Comparison of ENCODE assay signal across 1 cellular context in genomic region chr13:47503468-47503867, GRCh38.
TF ChIP-seq lines count a peak whose summit lies in the region.

No MANE protein-coding gene starts in this region.

TF ChIP-seq in GM23338, 12 proteins besides CTCF, POLR2A, EP300 and RAD21:
- TF ChIP-seq ZNF462 (CRISPR knock-in tag; IDR thresholded peaks at IDR 0.05) (no peak), REST (IDR thresholded peaks at IDR 0.05; ENCODE audit: unreplicated experiment) (no peak), CREB1 (CRISPR knock-in tag; IDR thresholded peaks at IDR 0.05; ENCODE audit: low read depth) (no peak), JUNB (IDR thresholded peaks at IDR 0.05; ENCODE audit: unreplicated experiment) (no peak), ZNF114 (CRISPR knock-in tag; IDR thresholded peaks at IDR 0.05) (no peak), ETS1 (IDR thresholded peaks at IDR 0.05) (no peak), ZNF331 (CRISPR knock-in tag; IDR thresholded peaks at IDR 0.05; ENCODE audit: low read depth) (no peak), NANOG (IDR thresholded peaks at IDR 0.05; ENCODE audit: borderline replicate concordance) (no peak), STAT1 (IDR thresholded peaks at IDR 0.05; ENCODE audit: unreplicated experiment) (no peak), EZH2 (IDR thresholded peaks at IDR 0.05; ENCODE audit: low read depth, unreplicated experiment) (no peak), POLR2AphosphoS5 (IDR thresholded peaks at IDR 0.05; ENCODE audit: low read depth) (no peak), EZH2phosphoT487 (IDR thresholded peaks at IDR 0.05; ENCODE audit: unreplicated experiment) (no peak)
